In the genomic region with DNA sequence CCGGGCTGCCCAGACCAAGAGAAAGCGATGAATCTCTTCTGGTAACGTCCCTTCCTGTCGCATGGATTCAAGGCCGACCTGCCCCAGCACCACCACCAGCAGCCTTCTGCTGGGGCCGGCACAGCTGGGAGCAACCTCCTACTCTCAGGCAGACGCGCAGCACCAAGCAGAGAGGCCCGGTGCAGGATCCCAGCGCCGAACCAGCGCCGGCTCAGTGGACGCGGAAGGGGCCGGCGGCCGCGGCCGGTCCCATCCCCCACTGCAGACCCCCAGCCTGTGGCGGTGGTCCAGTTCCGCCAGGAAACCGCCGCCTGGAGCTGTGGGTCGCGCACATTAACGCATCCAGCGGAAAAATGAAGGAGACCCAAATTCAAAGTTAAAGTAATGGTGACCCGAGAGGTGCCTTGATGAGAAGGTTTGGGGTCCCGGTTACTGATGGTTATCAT, we compare ENCODE assay signal across 10 cellular contexts. TPM values are rescaled to one million over a fixed set of nuclear protein-coding genes. Genes with fewer than 3 reads are reported as not detected.
DNase-seq lines count a peak whose midpoint lies in the region; ATAC-seq, FAIRE-seq and TF ChIP-seq lines count a peak whose summit lies in the region.
"Had no signal": no experiment of that assay in that cellular context is flagged by ENCODE, and none has a peak within 500 bp of the region (broad histone marks: within the 10 kb centered on the region; RNA-seq: fewer than 3 reads in every experiment).

No MANE protein-coding gene starts in this region.

- H4K20me1 ChIP-seq in osteoblast (ENCODE audit: insufficient read depth, low read length): no peaks in the 10 kb centered on the region

- ATAC-seq in CD8-positive, alpha-beta T cell: no peak
- ATAC-seq in T-cell (replicated peaks in 1 of 4): peak in 1 of 4 experiments; percentile 6
- no peak for ATAC-seq in HG03196 (IDR thresholded peaks at IDR 0.05; ENCODE audit: unreplicated experiment)

- peak overlapping the region; percentile 87 for H3K27ac Mint-ChIP-seq in CD8-positive, alpha-beta T cell
- peak overlapping the region; percentile 90 to 91 for H3K27ac Mint-ChIP-seq in T-cell

- no peaks in the 10 kb centered on the region for H3K36me3 ChIP-seq in CD8-positive, alpha-beta T cell (ENCODE audit: insufficient read depth, low read length)
- H3K36me3 ChIP-seq in osteoblast (ENCODE audit: insufficient read depth, low read length): no peaks in the 10 kb centered on the region

- no peaks in the 10 kb centered on the region for H3K27me3 Mint-ChIP-seq in CD8-positive, alpha-beta T cell (ENCODE audit: low read depth)
- H3K27me3 Mint-ChIP-seq in T-cell: peaks cover 0 to 11% of the 10 kb centered on the region in 2 donors

- no peak overlapping the region for H3K4me2 ChIP-seq in osteoblast (ENCODE audit: insufficient read depth, low read length)

- peak overlapping the region; percentile 71 for H3K27ac ChIP-seq in CD8-positive, alpha-beta T cell (ENCODE audit: low read depth, low read length)
- no peak overlapping the region for H3K27ac ChIP-seq in osteoblast (ENCODE audit: low read depth, low read length)

- peak overlapping the region; percentile 70 for H3K4me3 ChIP-seq in CD8-positive, alpha-beta T cell (ENCODE audit: low read depth, low read length)
- H3K4me3 ChIP-seq in epithelial cell of proximal tubule (ENCODE audit: low read depth, low read length) (peak overlapping the region; percentile 63), osteoblast (ENCODE audit: insufficient read depth, low read length) (no peak overlapping the region)

- FAIRE-seq in GM19239 (lab: Jason Lieb, UNC): no peak

- no peaks in the 10 kb centered on the region for H3K79me2 ChIP-seq in osteoblast (ENCODE audit: insufficient read depth, low read length)

- intact Hi-C loops in CD8-positive, alpha-beta T cell (cut with DNase I, micrococcal nuclease): no loop called here

- peak overlapping the region; percentile 85 for H3K4me3 Mint-ChIP-seq in CD8-positive, alpha-beta T cell
- H3K4me3 Mint-ChIP-seq in T-cell: peak overlapping the region; percentile 79 to 100 (median 83)

- no peak for TF ChIP-seq CTCF in CD8-positive, alpha-beta T cell (IDR thresholded peaks at IDR 0.05)
- TF ChIP-seq CTCF in epithelial cell of proximal tubule (conservative IDR thresholded peaks at IDR 0.05; ENCODE audit: low read depth, low read length) (no peak), osteoblast (IDR thresholded peaks at IDR 0.05; ENCODE audit: extremely low read depth, low read depth, low read length) (no peak)

- POLR2A ChIA-PET in CD8-positive, alpha-beta T cell (lab: Charles Lee): interaction anchor here (0.8 to 8.0 kb wide), 10 partner anchors 9 to 140 kb away, joined by 3 to 323 read pairs (median 7); partner anchors contain the start of genes MRPS5, ZNF2 and ZNF514
- POLR2A ChIA-PET in T-cell (lab: Charles Lee): interaction anchor here in 1 of 2 donors (0.7 to 1.3 kb wide), 2 partner anchors 54 to 78 kb away, joined by 3 to 4 read pairs; no protein-coding TSS in a partner anchor

- CTCF ChIA-PET in CD8-positive, alpha-beta T cell (lab: Charles Lee): interaction anchor here (1.5 to 8.0 kb wide), 6 partner anchors 29 to 377 kb away, joined by 3 to 482 read pairs (median 52); partner anchors contain the start of genes FAHD2A and MRPS5
- CTCF ChIA-PET in T-cell (lab: Charles Lee): interaction anchor here (1.2 to 6.5 kb wide), 6 partner anchors 28 to 92 kb away, joined by 3 to 154 read pairs (median 24); no protein-coding TSS in a partner anchor

- peak in 2 of 7 experiments; percentile 16 to 18 for DNase-seq in CD8-positive, alpha-beta T cell
- DNase-seq in T-cell: peak in 4 of 34 experiments; percentile 19 to 41 (median 28)
- DNase-seq in epithelial cell of proximal tubule (ENCODE audit: low read depth): no peak
- DNase-seq in osteoblast (ENCODE audit: insufficient read length, low spot score, missing footprints): peak; percentile 72
- DNase-seq in GM19239 (ENCODE audit: insufficient read length, low spot score): no peak
- DNase-seq in EL: no peak
- no peak for DNase-seq in cerebellar cortex (ENCODE audit: low spot score)
- DNase-seq: NCI-H1694 had no signal

- H3K4me1 ChIP-seq in CD8-positive, alpha-beta T cell (ENCODE audit: insufficient read depth, low read length): peaks cover 54% of the 10 kb centered on the region
- no peaks in the 10 kb centered on the region for H3K4me1 ChIP-seq in osteoblast (ENCODE audit: insufficient read depth, low read length)

- H3K9me3 Mint-ChIP-seq in CD8-positive, alpha-beta T cell: no peaks in the 10 kb centered on the region
- H3K9me3 Mint-ChIP-seq in T-cell: no peaks in the 10 kb centered on the region

- peaks cover 13% of the 10 kb centered on the region for H3K36me3 Mint-ChIP-seq in CD8-positive, alpha-beta T cell
- peaks cover 8% of the 10 kb centered on the region for H3K36me3 Mint-ChIP-seq in T-cell

- no peaks in the 10 kb centered on the region for H3K27me3 ChIP-seq in CD8-positive, alpha-beta T cell (ENCODE audit: insufficient read depth, low read length)
- H3K27me3 ChIP-seq in osteoblast (ENCODE audit: insufficient read depth, low read length): peaks cover 57% of the 10 kb centered on the region

- H3K4me1 Mint-ChIP-seq in CD8-positive, alpha-beta T cell (ENCODE audit: low read depth): peaks cover 60% of the 10 kb centered on the region
- H3K4me1 Mint-ChIP-seq in T-cell: peaks cover 67 to 74% (median 68%) of the 10 kb centered on the region in 3 donors

- H2AFZ ChIP-seq in osteoblast (ENCODE audit: low read length): no peak overlapping the region

- H3K9me3 ChIP-seq in CD8-positive, alpha-beta T cell (ENCODE audit: low read length): no peaks in the 10 kb centered on the region
- no peaks in the 10 kb centered on the region for H3K9me3 ChIP-seq in osteoblast (ENCODE audit: low read depth, low read length)

RNA-seq across cellular contexts. Expression of gene MAL, which starts 0.5 kb away (rescaled TPM):
- 10 to 100 TPM; 49.8 to 56.0 TPM for total RNA-seq in CD8-positive, alpha-beta T cell
- total RNA-seq in T-cell: 100 to 1,000 TPM; 129 to 179 (median 150) TPM
- 28.5 and 63.8 TPM in 2 replicates for total RNA-seq in epithelial cell of proximal tubule
- total RNA-seq in osteoblast: not detected in 2 replicates
- total RNA-seq: SK-MEL-5 had no signal

Comparison
In these comparisons a context has a peak if more than half of its experiments do, and no peak if none do; other contexts are left out.
1. RNA of gene MAL, which starts 0.5 kb away (total RNA-seq): 129 to 179 TPM in T-cell, 28.5 to 63.8 TPM in epithelial cell of proximal tubule and 49.8 to 56.0 TPM in CD8-positive, alpha-beta T cell; not detected in osteoblast; every median in the first group is over 10 times any median in the second.